10 cellular contexts compared by ENCODE assay signal in the genomic region with DNA sequence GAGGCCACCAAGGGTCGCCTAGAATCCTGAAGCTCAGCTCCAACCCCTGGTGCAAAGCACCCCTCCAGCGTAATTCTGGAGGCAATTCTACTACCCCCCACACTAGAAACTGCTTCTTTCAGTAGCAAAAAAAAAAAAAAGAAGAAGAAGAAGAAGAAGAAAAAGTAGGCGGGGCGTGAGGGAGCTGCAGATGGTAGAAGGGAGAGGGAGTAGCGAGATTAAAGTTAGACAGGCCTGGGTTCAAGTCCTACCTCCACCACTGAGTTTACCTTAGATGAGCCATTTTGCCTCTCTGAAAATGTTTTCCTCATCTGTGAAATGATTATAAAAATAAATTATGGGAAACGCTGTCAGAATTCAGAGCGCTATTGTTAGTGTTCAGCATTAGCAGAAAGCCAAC. TPM values are rescaled to one million over a fixed set of nuclear protein-coding genes. Genes with fewer than 3 reads are reported as not detected.
DNase-seq lines count a peak whose midpoint lies in the region; ATAC-seq and TF ChIP-seq lines count a peak whose summit lies in the region.
"Had no signal": no experiment of that assay in that cellular context is flagged by ENCODE, and none has a peak within 500 bp of the region (broad histone marks: within the 10 kb centered on the region; RNA-seq: fewer than 3 reads in every experiment).

No MANE protein-coding gene starts in this region.

- H3K4me1 ChIP-seq in cardiac muscle cell (ENCODE audit: low read depth) (peaks cover 13% of the 10 kb centered on the region), lower lobe of right lung (peaks cover 14% of the 10 kb centered on the region)

- DNase-seq in cardiac muscle cell (ENCODE audit: low read depth in 1 of 2, low spot score in 1 of 2) (no peak), left ventricle myocardium superior (no peak), WTC11 (ENCODE audit: low spot score) (no peak), lower lobe of right lung (no peak), type B pancreatic cell (ENCODE audit: extremely low spot score, unreplicated experiment) (peak; percentile 29), NCI-H2081 treated with DMSO at 0.1 percent for 48 hours (lab: John Stamatoyannopoulos, UW) (no peak), NCI-H2196 (lab: John Stamatoyannopoulos, UW; ENCODE audit: unreplicated experiment) (no peak)
- DNase-seq in stimulated activated CD8-positive, alpha-beta memory T cell treated with anti-CD3 and anti-CD28 coated beads, Interleukin-4, amount 100 ng/mL, for 48 hours, result no peak
- DNase-seq: activated gamma-delta T cell, SIG-M5 had no signal

- CTCF ChIA-PET in WTC11 (lab: Charles Lee), result interaction anchor here (1.0 to 2.0 kb wide), 3 partner anchors 10 to 133 kb away, joined by 4 to 5 read pairs (median 5); no protein-coding TSS in a partner anchor

- intact Hi-C loops in left ventricle myocardium superior (cut with micrococcal nuclease), result no loop called here
- intact Hi-C loops in lower lobe of right lung (cut with DNase I), result no loop called here

- H3K27me3 ChIP-seq in cardiac muscle cell, result no peaks in the 10 kb centered on the region
- H3K27me3 ChIP-seq in lower lobe of right lung (ENCODE audit: low read depth), result no peaks in the 10 kb centered on the region

- H3K9me3 Mint-ChIP-seq in WTC11, result peaks cover 13% of the 10 kb centered on the region
- H3K9me3 Mint-ChIP-seq in type B pancreatic cell, result peaks cover 5% of the 10 kb centered on the region

- no peak overlapping the region for H3K27ac ChIP-seq in cardiac muscle cell
- H3K27ac ChIP-seq in lower lobe of right lung, result peak overlapping the region; percentile 76

- no peaks in the 10 kb centered on the region for H3K36me3 ChIP-seq in cardiac muscle cell
- no peaks in the 10 kb centered on the region for H3K36me3 ChIP-seq in lower lobe of right lung

- H3K36me3 Mint-ChIP-seq in WTC11 (peaks cover 22% of the 10 kb centered on the region), type B pancreatic cell (no peaks in the 10 kb centered on the region)

- H3K9me3 ChIP-seq in cardiac muscle cell (ENCODE audit: low read depth), result no peaks in the 10 kb centered on the region
- no peaks in the 10 kb centered on the region for H3K9me3 ChIP-seq in lower lobe of right lung

- H3K27ac Mint-ChIP-seq in WTC11 (no peak overlapping the region), type B pancreatic cell (peak overlapping the region; percentile 53)

- peaks cover 46% of the 10 kb centered on the region for H3K4me1 Mint-ChIP-seq in WTC11
- peaks cover 19% of the 10 kb centered on the region for H3K4me1 Mint-ChIP-seq in type B pancreatic cell (ENCODE audit: unreplicated experiment)

- H3K27me3 Mint-ChIP-seq in WTC11 (ENCODE audit: low read depth) (peaks cover 24% of the 10 kb centered on the region), type B pancreatic cell (peaks cover 27% of the 10 kb centered on the region)

- POLR2A ChIA-PET in WTC11 (lab: Charles Lee), result interaction anchor here (2.9 kb wide), 1 partner anchor 12 kb away, joined by 9 read pairs; no protein-coding TSS in a partner anchor

- H3K4me3 Mint-ChIP-seq in WTC11 (peak overlapping the region; percentile 76), type B pancreatic cell (peak overlapping the region; percentile 89)

- ATAC-seq in left ventricle myocardium superior (no peak), WTC11 (no peak), lower lobe of right lung (no peak)

- H3K4me3 ChIP-seq in cardiac muscle cell (peak overlapping the region; percentile 44), lower lobe of right lung (peak overlapping the region; percentile 61)

- TF ChIP-seq CTCF in cardiac muscle cell (IDR thresholded peaks at IDR 0.05; ENCODE audit: low read depth, low read length) (no peak), WTC11 (IDR thresholded peaks at IDR 0.05) (no peak), lower lobe of right lung (IDR thresholded peaks at IDR 0.05) (no peak), type B pancreatic cell (conservative IDR thresholded peaks at IDR 0.05) (no peak)

TF ChIP-seq in WTC11, 78 proteins besides CTCF, POLR2A, EP300 and RAD21:
- TF ChIP-seq SMAD4 (CRISPR knock-in tag; IDR thresholded peaks at IDR 0.05), result no peak
- TF ChIP-seq FOXK1 (CRISPR knock-in tag; IDR thresholded peaks at IDR 0.05), result no peak
- TF ChIP-seq, protein P1, sequence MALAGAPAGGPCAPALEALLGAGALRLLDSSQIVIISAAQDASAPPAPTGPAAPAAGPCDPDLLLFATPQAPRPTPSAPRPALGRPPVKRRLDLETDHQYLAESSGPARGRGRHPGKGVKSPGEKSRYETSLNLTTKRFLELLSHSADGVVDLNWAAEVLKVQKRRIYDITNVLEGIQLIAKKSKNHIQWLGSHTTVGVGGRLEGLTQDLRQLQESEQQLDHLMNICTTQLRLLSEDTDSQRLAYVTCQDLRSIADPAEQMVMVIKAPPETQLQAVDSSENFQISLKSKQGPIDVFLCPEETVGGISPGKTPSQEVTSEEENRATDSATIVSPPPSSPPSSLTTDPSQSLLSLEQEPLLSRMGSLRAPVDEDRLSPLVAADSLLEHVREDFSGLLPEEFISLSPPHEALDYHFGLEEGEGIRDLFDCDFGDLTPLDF (CRISPR knock-in tag; IDR thresholded peaks at IDR 0.05), result no peak
- TF ChIP-seq, protein P2, sequence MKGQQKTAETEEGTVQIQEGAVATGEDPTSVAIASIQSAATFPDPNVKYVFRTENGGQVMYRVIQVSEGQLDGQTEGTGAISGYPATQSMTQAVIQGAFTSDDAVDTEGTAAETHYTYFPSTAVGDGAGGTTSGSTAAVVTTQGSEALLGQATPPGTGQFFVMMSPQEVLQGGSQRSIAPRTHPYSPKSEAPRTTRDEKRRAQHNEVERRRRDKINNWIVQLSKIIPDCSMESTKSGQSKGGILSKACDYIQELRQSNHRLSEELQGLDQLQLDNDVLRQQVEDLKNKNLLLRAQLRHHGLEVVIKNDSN (CRISPR knock-in tag; IDR thresholded peaks at IDR 0.05), result no peak
- TF ChIP-seq, protein P3, sequence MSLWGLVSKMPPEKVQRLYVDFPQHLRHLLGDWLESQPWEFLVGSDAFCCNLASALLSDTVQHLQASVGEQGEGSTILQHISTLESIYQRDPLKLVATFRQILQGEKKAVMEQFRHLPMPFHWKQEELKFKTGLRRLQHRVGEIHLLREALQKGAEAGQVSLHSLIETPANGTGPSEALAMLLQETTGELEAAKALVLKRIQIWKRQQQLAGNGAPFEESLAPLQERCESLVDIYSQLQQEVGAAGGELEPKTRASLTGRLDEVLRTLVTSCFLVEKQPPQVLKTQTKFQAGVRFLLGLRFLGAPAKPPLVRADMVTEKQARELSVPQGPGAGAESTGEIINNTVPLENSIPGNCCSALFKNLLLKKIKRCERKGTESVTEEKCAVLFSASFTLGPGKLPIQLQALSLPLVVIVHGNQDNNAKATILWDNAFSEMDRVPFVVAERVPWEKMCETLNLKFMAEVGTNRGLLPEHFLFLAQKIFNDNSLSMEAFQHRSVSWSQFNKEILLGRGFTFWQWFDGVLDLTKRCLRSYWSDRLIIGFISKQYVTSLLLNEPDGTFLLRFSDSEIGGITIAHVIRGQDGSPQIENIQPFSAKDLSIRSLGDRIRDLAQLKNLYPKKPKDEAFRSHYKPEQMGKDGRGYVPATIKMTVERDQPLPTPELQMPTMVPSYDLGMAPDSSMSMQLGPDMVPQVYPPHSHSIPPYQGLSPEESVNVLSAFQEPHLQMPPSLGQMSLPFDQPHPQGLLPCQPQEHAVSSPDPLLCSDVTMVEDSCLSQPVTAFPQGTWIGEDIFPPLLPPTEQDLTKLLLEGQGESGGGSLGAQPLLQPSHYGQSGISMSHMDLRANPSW (CRISPR knock-in tag; conservative IDR thresholded peaks at IDR 0.05; ENCODE audit: low read depth), result no peak
- TF ChIP-seq HMGA2 (CRISPR knock-in tag; IDR thresholded peaks at IDR 0.05), result no peak
- TF ChIP-seq ZNF423 (CRISPR knock-in tag; IDR thresholded peaks at IDR 0.05), result no peak
- no peak for TF ChIP-seq NR2C2 (CRISPR knock-in tag; IDR thresholded peaks at IDR 0.05)
- TF ChIP-seq, protein P4, sequence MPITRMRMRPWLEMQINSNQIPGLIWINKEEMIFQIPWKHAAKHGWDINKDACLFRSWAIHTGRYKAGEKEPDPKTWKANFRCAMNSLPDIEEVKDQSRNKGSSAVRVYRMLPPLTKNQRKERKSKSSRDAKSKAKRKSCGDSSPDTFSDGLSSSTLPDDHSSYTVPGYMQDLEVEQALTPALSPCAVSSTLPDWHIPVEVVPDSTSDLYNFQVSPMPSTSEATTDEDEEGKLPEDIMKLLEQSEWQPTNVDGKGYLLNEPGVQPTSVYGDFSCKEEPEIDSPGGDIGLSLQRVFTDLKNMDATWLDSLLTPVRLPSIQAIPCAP (CRISPR knock-in tag; IDR thresholded peaks at IDR 0.05), result no peak
- no peak for TF ChIP-seq JAZF1 (CRISPR knock-in tag; IDR thresholded peaks at IDR 0.05)

RNA-seq across cellular contexts. Expression of a gene that starts 0.9 kb away (rescaled TPM):
- total RNA-seq in cardiac muscle cell (9.3 and 16.3 TPM in 2 replicates), left ventricle myocardium superior (12.6 TPM), WTC11 (2021) (19.0 to 22.1 TPM (median 21.8 TPM) in 3 replicates), lower lobe of right lung (57.7 TPM), type B pancreatic cell (ENCODE audit: low replicate concordance) (33.2 and 41.4 TPM in 2 replicates)
- polyA plus RNA-seq in cardiac muscle cell, result 22.0 and 30.2 TPM in 2 replicates
